8 cellular contexts compared by ENCODE assay signal in genomic region chr10:23994459-23995046, GRCh38.
A peak's percentile ranks its signal among the peaks of the same experiment; 100 is the strongest.
DNase-seq lines count a peak whose midpoint lies in the region; ATAC-seq and TF ChIP-seq lines count a peak whose summit lies in the region.

No MANE protein-coding gene starts in this region.

- intact Hi-C loops in left colon (cut with DNase I, micrococcal nuclease) = loop anchor here (2.0 to 10.0 kb wide), 4 partner anchors 202 to 523 kb away; no protein-coding TSS in a partner anchor

- no peak overlapping the region for H3K4me3 ChIP-seq in cardiac fibroblast (replicated peaks in 1 of 2; ENCODE audit: low read depth in 2 of 2, low read length in 2 of 2)

- ATAC-seq in HG02798 (IDR thresholded peaks at IDR 0.05; ENCODE audit: poor library complexity, unreplicated experiment) (peak; percentile 88), left colon (peak; percentile 81), GM18873 (IDR thresholded peaks at IDR 0.05; ENCODE audit: low FRiP score, unreplicated experiment) (no peak)

- peak; percentile 91 for TF ChIP-seq CTCF in cardiac fibroblast (IDR thresholded peaks at IDR 0.05; ENCODE audit: low read depth, low read length)

- DNase-seq in activated T-cell treated with anti-CD3 and anti-CD28 coated beads for 48 hours (ENCODE audit: low read depth) (peak; percentile 3), activated T-cell treated with anti-CD3 and anti-CD28 coated beads for 4 hours (no peak), NCI-H82 treated with DMSO at 0.1 percent for 48 hours (lab: John Stamatoyannopoulos, UW; ENCODE audit: unreplicated experiment) (peak; percentile 23), cardiac fibroblast (ENCODE audit: low read depth in 2 of 2) (peak; percentile 63 to 71), left colon (peak; percentile 34 to 77), substantia nigra (lab: John Stamatoyannopoulos, UW) (peak in 33 of 49 donors; percentile 1 to 58 (median 15))

- H3K27ac ChIP-seq in substantia nigra (ENCODE audit: low read depth, low read length, poor library complexity, severe bottlenecking) = no peak overlapping the region
